Comparison of ENCODE assay signal across 8 cellular contexts in the genomic region with DNA sequence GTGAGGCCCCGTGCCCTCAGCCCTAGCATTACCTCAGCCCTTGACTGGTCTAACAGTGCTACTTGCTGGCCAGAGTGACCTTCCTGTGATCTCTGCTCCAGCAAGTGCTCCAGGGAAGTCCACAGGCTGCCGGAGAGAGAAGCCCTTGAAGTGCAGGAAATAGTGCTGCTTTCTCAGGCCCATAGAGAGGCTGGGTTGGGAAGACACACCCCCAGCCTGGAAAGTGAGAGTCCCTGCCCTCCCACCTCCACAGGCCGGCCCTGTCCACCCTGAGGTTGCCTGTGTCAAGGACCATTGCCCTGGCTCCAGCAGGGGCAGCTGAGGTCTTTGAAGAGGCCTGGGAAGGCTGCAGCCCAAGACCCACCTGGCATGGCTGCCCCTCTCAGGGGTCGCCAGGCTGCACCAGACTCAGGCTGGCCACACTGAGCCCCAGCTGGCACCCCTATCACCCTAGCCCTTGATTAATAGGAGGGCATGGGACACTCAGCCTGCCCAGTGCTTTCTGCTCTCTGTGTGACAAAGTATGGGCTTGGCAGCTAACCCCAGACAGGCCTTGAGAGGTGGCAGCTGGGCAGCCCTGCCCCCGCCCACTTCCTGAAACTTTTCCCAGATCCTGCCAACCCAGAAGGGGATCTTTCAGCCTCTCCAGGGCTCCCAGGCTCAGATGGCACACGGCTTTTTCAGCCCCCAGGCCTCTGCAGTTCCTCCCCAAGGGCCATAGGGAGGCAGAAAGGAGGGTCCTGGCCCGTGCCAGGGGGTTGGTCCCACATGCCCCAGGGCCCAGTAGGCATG. TPM values are rescaled to one million over a fixed set of nuclear protein-coding genes. Genes with fewer than 3 reads are reported as not detected.
DNase-seq lines count a peak whose midpoint lies in the region; ATAC-seq, FAIRE-seq and TF ChIP-seq lines count a peak whose summit lies in the region.

No MANE protein-coding gene starts in this region.

- peak; percentile 8 for DNase-seq in NCI-H510A treated with DMSO at 0.1 percent for 48 hours (lab: John Stamatoyannopoulos, UW)
- no peak for DNase-seq in NCI-H510A (lab: John Stamatoyannopoulos, UW)
- no peak for DNase-seq in effector memory CD8-positive, alpha-beta T cell
- DNase-seq in upper lobe of left lung: peak; percentile 73 to 90
- DNase-seq in NCI-H1092 treated with DMSO at 0.1 percent for 48 hours (lab: John Stamatoyannopoulos, UW): no peak
- DNase-seq in endodermal cell: no peak
- DNase-seq in H54 (ENCODE audit: insufficient read length, low spot score): no peak

- TF ChIP-seq CTCF in upper lobe of left lung (IDR thresholded peaks at IDR 0.05) (no peak), endodermal cell (conservative IDR thresholded peaks at IDR 0.05) (no peak)

- no peaks in the 10 kb centered on the region for H3K9me3 Mint-ChIP-seq in effector memory CD8-positive, alpha-beta T cell
- H3K9me3 Mint-ChIP-seq in endodermal cell: no peaks in the 10 kb centered on the region

- peak in 1 of 4 donors; percentile 16 for TF ChIP-seq EP300 in upper lobe of left lung (IDR thresholded peaks at IDR 0.05)

- H3K4me3 Mint-ChIP-seq in effector memory CD8-positive, alpha-beta T cell: no peak overlapping the region
- H3K4me3 Mint-ChIP-seq in endodermal cell: no peak overlapping the region

- H3K4me3 ChIP-seq in mucosa of rectum (ENCODE audit: low read length in 2 of 2) (peak overlapping the region; percentile 72 to 75), upper lobe of left lung (no peak overlapping the region), endodermal cell (ENCODE audit: low read length) (no peak overlapping the region)

- H3K27ac Mint-ChIP-seq in effector memory CD8-positive, alpha-beta T cell: peak overlapping the region; percentile 39 to 92
- no peak overlapping the region for H3K27ac Mint-ChIP-seq in endodermal cell

- H3K27me3 ChIP-seq in mucosa of rectum (ENCODE audit: control insufficient read depth in 2 of 2, insufficient read depth in 2 of 2, low read length in 2 of 2) (no peaks in the 10 kb centered on the region), upper lobe of left lung (no peaks in the 10 kb centered on the region), endodermal cell (ENCODE audit: control insufficient read depth, insufficient read depth, low read length, poor library complexity, severe bottlenecking) (no peaks in the 10 kb centered on the region)

- no peak for FAIRE-seq in H54 (lab: Jason Lieb, UNC)

- WGBS in upper lobe of left lung, 2 donors: 17 to 30% methylated on average over 1 to 7 of the region's 7 CpGs
- 88 to 90% methylated on average over 5 to 7 of the region's 7 CpGs for WGBS in endodermal cell (ENCODE audit: insufficient coverage in 1 of 2, insufficient read length in 1 of 2), 2 experiments

- TF ChIP-seq POLR2A in upper lobe of left lung (IDR thresholded peaks at IDR 0.05) (peak in 1 of 4 donors; percentile 22), H54 (IDR thresholded peaks at IDR 0.05; ENCODE audit: low read depth, low read length) (no peak)

- no peaks in the 10 kb centered on the region for H3K9me3 ChIP-seq in mucosa of rectum (ENCODE audit: control insufficient read depth in 2 of 2, low read length in 2 of 2)
- H3K9me3 ChIP-seq in upper lobe of left lung: no peaks in the 10 kb centered on the region
- no peaks in the 10 kb centered on the region for H3K9me3 ChIP-seq in endodermal cell (ENCODE audit: control insufficient read depth, low read length)

- H3K36me3 ChIP-seq in mucosa of rectum (ENCODE audit: control insufficient read depth in 2 of 2, insufficient read depth in 2 of 2, low read length in 2 of 2) (peaks cover 6% of the 10 kb centered on the region in 2 donors), upper lobe of left lung (peaks cover 0 to 15% (median 0%) of the 10 kb centered on the region in 4 donors), endodermal cell (ENCODE audit: control insufficient read depth, insufficient read depth, low read length) (peaks cover 12% of the 10 kb centered on the region)

- H3K27ac ChIP-seq in mucosa of rectum (ENCODE audit: low read depth in 2 of 2, low read length in 2 of 2) (peak overlapping the region; percentile 97 to 98), upper lobe of left lung (peak overlapping the region; percentile 70 to 88 (median 84)), endodermal cell (ENCODE audit: low read depth, low read length) (no peak overlapping the region)

- H3K36me3 Mint-ChIP-seq in effector memory CD8-positive, alpha-beta T cell (ENCODE audit: insufficient read depth): peaks cover 36% of the 10 kb centered on the region
- no peaks in the 10 kb centered on the region for H3K36me3 Mint-ChIP-seq in endodermal cell (ENCODE audit: low read depth)

- H3K9ac ChIP-seq in mucosa of rectum (ENCODE audit: low read depth in 1 of 2, low read length in 2 of 2) (peak overlapping the region; percentile 90 to 92), endodermal cell (ENCODE audit: extremely low read depth, low read length, poor library complexity, severe bottlenecking) (no peak overlapping the region)

- peaks cover 30 to 45% of the 10 kb centered on the region in 2 donors for H3K4me1 Mint-ChIP-seq in effector memory CD8-positive, alpha-beta T cell (ENCODE audit: low read depth in 2 of 2)
- H3K4me1 Mint-ChIP-seq in endodermal cell: no peaks in the 10 kb centered on the region

- H3K27me3 Mint-ChIP-seq in effector memory CD8-positive, alpha-beta T cell: no peaks in the 10 kb centered on the region
- no peaks in the 10 kb centered on the region for H3K27me3 Mint-ChIP-seq in endodermal cell (ENCODE audit: insufficient read depth)

- peaks cover 73 to 87% of the 10 kb centered on the region in 2 donors for H3K4me1 ChIP-seq in mucosa of rectum (ENCODE audit: control insufficient read depth in 2 of 2, insufficient read depth in 2 of 2, low read length in 2 of 2)
- H3K4me1 ChIP-seq in upper lobe of left lung: peaks cover 58 to 81% (median 74%) of the 10 kb centered on the region in 4 donors
- no peaks in the 10 kb centered on the region for H3K4me1 ChIP-seq in endodermal cell (ENCODE audit: control insufficient read depth, insufficient read depth, low read length)

- ATAC-seq in effector memory CD8-positive, alpha-beta T cell (replicated peaks): no peak
- ATAC-seq in upper lobe of left lung (ENCODE audit: low FRiP score in 2 of 2): peak; percentile 43 to 76

RNA-seq across cellular contexts. Expression of gene ATP6V0D1, which starts 21.7 kb away (rescaled TPM):
- 100 to 1,000 TPM in 4 of 6 donors, 10 to 100 TPM in 2; 69.1 to 221 (median 147) TPM for total RNA-seq in upper lobe of left lung
- total RNA-seq in endodermal cell: 10 to 100 TPM; 56.0 to 58.3 TPM
- polyA plus RNA-seq in endodermal cell (2013, experiment 1 of 2): 55.7 TPM
- polyA plus RNA-seq in endodermal cell (2013, experiment 2 of 2): 51.4 TPM

RNA-seq across cellular contexts. Expression of gene AGRP, which starts 24.1 kb away (rescaled TPM):
- 1 to 10 TPM in 3 of 6 donors, not detected in 3; 3.5 to 7.6 (median 3.8) TPM for total RNA-seq in upper lobe of left lung
- total RNA-seq in endodermal cell: not detected
- not detected for polyA plus RNA-seq in endodermal cell (2013, experiment 1 of 2)
- not detected for polyA plus RNA-seq in endodermal cell (2013, experiment 2 of 2)

RNA-seq across cellular contexts. Expression of gene HSD11B2, which starts 28.3 kb away (rescaled TPM):
- total RNA-seq in upper lobe of left lung (1 to 10 TPM in 5 of 6 donors, under 1 TPM in 1; 0.78 to 5.0 (median 1.6) TPM), endodermal cell (10 to 100 TPM; 10.4 to 14.7 TPM)
- 11.9 TPM for polyA plus RNA-seq in endodermal cell (2013, experiment 1 of 2)
- 8.4 TPM for polyA plus RNA-seq in endodermal cell (2013, experiment 2 of 2)

RNA-seq across cellular contexts. Expression of gene ZDHHC1, which starts 43.0 kb away (rescaled TPM):
- total RNA-seq in upper lobe of left lung: 10 to 100 TPM; 14.7 to 49.2 (median 21.4) TPM
- total RNA-seq in endodermal cell: 10 to 100 TPM in 1 of 2 donors, 1 to 10 TPM in 1; 8.4 to 10.6 TPM
- 7.8 TPM for polyA plus RNA-seq in endodermal cell (2013, experiment 1 of 2)
- 6.0 TPM for polyA plus RNA-seq in endodermal cell (2013, experiment 2 of 2)

Comparison
In these comparisons a context has a peak if more than half of its experiments do, and no peak if none do; other contexts are left out.
1. DNase-seq: peak in NCI-H510A treated with DMSO at 0.1 percent for 48 hours (single experiment) and upper lobe of left lung (2 of 2); none in NCI-H510A (single experiment), effector memory CD8-positive, alpha-beta T cell (0 of 3), NCI-H1092 treated with DMSO at 0.1 percent for 48 hours (single experiment), endodermal cell (single experiment) and H54 (single experiment).
2. H3K4me3 ChIP-seq: peak in mucosa of rectum (2 of 2); none in upper lobe of left lung (0 of 4) and endodermal cell (single experiment).